In genomic region chr3:133188996-133189395, GRCh38 we compare ENCODE assay signal across 27 cellular contexts.
"Had no signal": no experiment of that assay in that cellular context is flagged by ENCODE, and none has a peak within 500 bp of the region (broad histone marks: within the 10 kb centered on the region; RNA-seq: fewer than 3 reads in every experiment).

No MANE protein-coding gene starts in this region.

- DNase-seq: activated CD4-positive, alpha-beta T cell treated with anti-CD3 and anti-CD28 coated beads for 48 hours; activated CD4-positive, alpha-beta T cell treated with anti-CD3 and anti-CD28 coated beads, Interleukin-2, amount 50 U/mL, for 48 hours; activated CD8-positive, alpha-beta memory T cell treated with anti-CD3 and anti-CD28 coated beads, Interleukin-2, amount 50 U/mL, for 48 hours; activated gamma-delta T cell treated with Interleukin-2 at 50 U/mL for 16 hours; activated T-cell treated with anti-CD3 and anti-CD28 coated beads, Interleukin-2, amount 50 U/mL, for 24 hours; endodermal cell; foreskin fibroblast; head of caudate nucleus; hippocampal formation; left cardiac atrium; mammary epithelial cell; pancreas; retina; stimulated activated CD4-positive, alpha-beta T cell treated with anti-CD3 and anti-CD28 coated beads, Interleukin-12 subunit alpha, Interleukin-12 subunit beta, amount 100 ng/mL, for 4 hours; stimulated activated CD4-positive, alpha-beta T cell treated with anti-CD3 and anti-CD28 coated beads, Interleukin-4, amount 100 ng/mL, for 1 hour; stimulated activated naive CD8-positive, alpha-beta T cell treated with anti-CD3 and anti-CD28 coated beads, Interleukin-15, Interleukin-2, amounts not matched to agents 100 U/mL and 50 U/mL, for 24 hours; testis; transverse colon; WERI-Rb-1 had no signal

- H3K27me3 ChIP-seq: breast epithelium, pancreas, testis, transverse colon had no signal

- H3K27ac Mint-ChIP-seq: activated naive CD4-positive, alpha-beta T cell treated with anti-CD3 and anti-CD28 coated beads, Interleukin-2, amount 50 U/mL, for 24 hours; activated T-cell treated with anti-CD3 and anti-CD28 coated beads, Interleukin-2, amount 50 U/mL, for 24 hours; activated T-helper 17 cell treated with anti-CD3 and anti-CD28 coated beads, Interleukin-2, amount 50 U/mL, for 72 hours; dendritic cell treated with granulocyte-macrophage colony-stimulating factor and Interleukin-4, amounts not matched to agents 40 ng/mL and 50 ng/mL, for 4 days; endodermal cell; nephron had no signal

- H3K9me3 ChIP-seq: breast epithelium, pancreas, prostate gland, testis, transverse colon had no signal

- H3K36me3 Mint-ChIP-seq: activated naive CD4-positive, alpha-beta T cell treated with anti-CD3 and anti-CD28 coated beads, Interleukin-2, amount 50 U/mL, for 24 hours had no signal

- H3K4me3 Mint-ChIP-seq: activated naive CD4-positive, alpha-beta T cell treated with anti-CD3 and anti-CD28 coated beads, Interleukin-2, amount 50 U/mL, for 24 hours; activated T-cell treated with anti-CD3 and anti-CD28 coated beads, Interleukin-2, amount 50 U/mL, for 24 hours; activated T-helper 17 cell treated with anti-CD3 and anti-CD28 coated beads, Interleukin-2, amount 50 U/mL, for 72 hours; central memory CD8-positive, alpha-beta T cell; dendritic cell treated with granulocyte-macrophage colony-stimulating factor and Interleukin-4, amounts not matched to agents 40 ng/mL and 50 ng/mL, for 4 days; endodermal cell; nephron had no signal

- H3K4me1 Mint-ChIP-seq: activated naive CD4-positive, alpha-beta T cell treated with anti-CD3 and anti-CD28 coated beads, Interleukin-2, amount 50 U/mL, for 24 hours; activated T-helper 17 cell treated with anti-CD3 and anti-CD28 coated beads, Interleukin-2, amount 50 U/mL, for 72 hours; central memory CD8-positive, alpha-beta T cell had no signal

- H3K36me3 ChIP-seq: breast epithelium, pancreas, prostate gland, transverse colon, WERI-Rb-1 had no signal

- H3K4me1 ChIP-seq: breast epithelium, pancreas, prostate gland, transverse colon had no signal

- H3K27me3 Mint-ChIP-seq: central memory CD8-positive, alpha-beta T cell had no signal

- H3K9me3 Mint-ChIP-seq: activated naive CD4-positive, alpha-beta T cell treated with anti-CD3 and anti-CD28 coated beads, Interleukin-2, amount 50 U/mL, for 24 hours; activated T-cell treated with anti-CD3 and anti-CD28 coated beads, Interleukin-2, amount 50 U/mL, for 24 hours; activated T-helper 17 cell treated with anti-CD3 and anti-CD28 coated beads, Interleukin-2, amount 50 U/mL, for 72 hours; central memory CD8-positive, alpha-beta T cell; dendritic cell treated with granulocyte-macrophage colony-stimulating factor and Interleukin-4, amounts not matched to agents 40 ng/mL and 50 ng/mL, for 4 days; endodermal cell; nephron had no signal

- H3K4me3 ChIP-seq: breast epithelium, pancreas, prostate gland, skin epidermis, testis, transverse colon had no signal

- H3K27ac ChIP-seq: breast epithelium, pancreas, prostate gland, skin epidermis, testis, transverse colon, WERI-Rb-1 had no signal
